ENCODE assay signal across 18 cellular contexts in the genomic region with DNA sequence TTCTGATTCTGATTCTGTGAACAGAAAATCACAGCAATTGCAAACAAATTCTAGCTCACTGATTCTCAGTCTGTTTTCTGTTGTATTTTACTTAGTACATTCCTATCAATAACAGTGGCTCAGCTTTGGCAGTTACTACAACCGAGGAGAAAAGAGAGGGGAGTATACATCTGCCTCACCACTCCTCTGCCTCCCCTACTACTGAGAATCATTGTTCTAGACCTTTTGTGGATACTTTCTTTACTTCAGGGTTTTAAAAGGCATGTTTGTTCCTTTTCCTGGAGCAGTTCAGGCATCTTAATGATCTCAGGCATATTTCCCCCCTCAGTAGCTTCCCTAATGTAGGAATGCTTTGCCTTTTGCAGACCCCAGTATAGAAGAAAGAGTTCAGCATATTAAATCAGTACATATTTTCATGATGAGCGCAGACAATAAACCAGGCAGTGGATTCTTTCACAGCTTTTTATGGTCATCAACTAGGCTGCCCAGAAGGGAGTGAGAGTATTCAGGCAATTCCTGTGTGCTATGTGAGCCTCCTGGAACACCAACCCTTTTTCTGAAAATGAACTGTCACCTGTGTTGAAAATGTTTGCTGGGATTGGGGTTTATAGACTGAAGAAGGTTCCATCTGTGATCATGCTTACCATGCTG. TPM values are rescaled to one million over a fixed set of nuclear protein-coding genes. Genes with fewer than 3 reads are reported as not detected.
DNase-seq lines count a peak whose midpoint lies in the region; ATAC-seq and TF ChIP-seq lines count a peak whose summit lies in the region.
"Had no signal": no experiment of that assay in that cellular context is flagged by ENCODE, and none has a peak within 500 bp of the region (broad histone marks: within the 10 kb centered on the region; RNA-seq: fewer than 3 reads in every experiment).

No MANE protein-coding gene starts in this region.

- H3K9me2 ChIP-seq in PC-9 (ENCODE audit: insufficient read depth): no peaks in the 10 kb centered on the region

- H3K27me3 ChIP-seq in Panc1 (ENCODE audit: control insufficient read depth, insufficient read depth, low read length) (no peaks in the 10 kb centered on the region), uterus (no peaks in the 10 kb centered on the region), PC-9 (ENCODE audit: insufficient read depth, low read depth) (no peaks in the 10 kb centered on the region), tibial nerve (no peaks in the 10 kb centered on the region)
- H3K27me3 ChIP-seq: vagina had no signal

- H3F3A ChIP-seq in PC-9 (ENCODE audit: insufficient read depth, low read depth): no peaks in the 10 kb centered on the region

- in situ Hi-C loops in Panc1 (cut with HindIII; ENCODE audit: low pct_unique_long_range_greater_than_20kb, low sequenced_read_pairs): no loop called here
- in situ Hi-C loops in GM13977 (cut with MboI; ENCODE audit: low pct_unique_long_range_greater_than_20kb, low sequenced_read_pairs, unreplicated experiment): no loop called here

- no peak overlapping the region for H3K4me2 ChIP-seq in PC-9
- H3K4me2 ChIP-seq: KMS-11 had no signal

- no peak for TF ChIP-seq EP300 in tibial nerve (IDR thresholded peaks at IDR 0.05)

- H3K27ac ChIP-seq in Panc1 (ENCODE audit: low read length) (no peak overlapping the region), epithelial cell of prostate (peak overlapping the region; percentile 8), uterus (peak overlapping the region; percentile 81 to 90), PC-9 (no peak overlapping the region), tibial nerve (peak overlapping the region in 2 of 4 donors; percentile 55 to 72)
- H3K27ac ChIP-seq: GM23248, KMS-11 had no signal

- H3K36me3 ChIP-seq in Panc1 (ENCODE audit: control insufficient read depth, insufficient read depth, low read length): no peaks in the 10 kb centered on the region; the same call in 1 of the 2 replicates
- H3K36me3 ChIP-seq in uterus: no peaks in the 10 kb centered on the region
- H3K36me3 ChIP-seq in PC-9 (ENCODE audit: low read depth): peaks cover 15% of the 10 kb centered on the region; the same call in 1 of the 2 replicates
- H3K36me3 ChIP-seq in tibial nerve: peaks cover 0 to 39% (median 0%) of the 10 kb centered on the region in 3 donors

- no peaks in the 10 kb centered on the region for H3K27me3 Mint-ChIP-seq in nephron progenitor cell (ENCODE audit: low read depth, poor library complexity)
- H3K27me3 Mint-ChIP-seq: activated naive CD8-positive, alpha-beta T cell treated with anti-CD3 and anti-CD28 coated beads, Interleukin-2, amount 10 ng/mL, durations not matched to agents 7 days and 5 days had no signal

- TF ChIP-seq POLR2A in uterus (IDR thresholded peaks at IDR 0.05): no peak
- no peak for TF ChIP-seq POLR2A in tibial nerve (IDR thresholded peaks at IDR 0.05)

- 0 out of 2 replicates have a peak, but pooled peaks have one; percentile 49 for ATAC-seq in Panc1

- CTCF ChIA-PET in Panc1 (lab: Charles Lee): interaction anchor here (0.9 to 1.1 kb wide), 2 partner anchors 12 kb away, joined by 3 to 4 read pairs; no protein-coding TSS in a partner anchor
- CTCF ChIA-PET in PC-9 (lab: Charles Lee): no interaction called here

- no peaks in the 10 kb centered on the region for H3K79me2 ChIP-seq in PC-9 (ENCODE audit: low read depth)

- no peak for TF ChIP-seq CTCF in Panc1 (IDR thresholded peaks at IDR 0.05)
- TF ChIP-seq CTCF in nephron progenitor cell (IDR thresholded peaks at IDR 0.05): no peak
- TF ChIP-seq CTCF in uterus (IDR thresholded peaks at IDR 0.05): no peak
- TF ChIP-seq CTCF in PC-9 (conservative IDR thresholded peaks at IDR 0.05): no peak
- no peak for TF ChIP-seq CTCF in GM13977 (IDR thresholded peaks at IDR 0.05; ENCODE audit: extremely low read depth, insufficient read depth, missing control alignments)
- TF ChIP-seq CTCF in tibial nerve (IDR thresholded peaks at IDR 0.05): no peak

- WGBS in tibial nerve, 2 donors: 42 to 52% methylated on average over 2 of the region's 2 CpGs

- H3K4me1 Mint-ChIP-seq in nephron progenitor cell: no peaks in the 10 kb centered on the region

- H3K4me1 ChIP-seq in Panc1 (ENCODE audit: control insufficient read depth, insufficient read depth, low read length) (no peaks in the 10 kb centered on the region), uterus (peaks cover 6 to 9% of the 10 kb centered on the region in 2 donors), PC-9 (replicated peaks; ENCODE audit: insufficient read depth) (no peaks in the 10 kb centered on the region), tibial nerve (peaks cover 0 to 29% (median 4%) of the 10 kb centered on the region in 4 donors)

- H2AFZ ChIP-seq in PC-9: no peak overlapping the region
- H2AFZ ChIP-seq: GM23248 had no signal

- no peak overlapping the region for H3K4me3 Mint-ChIP-seq in nephron progenitor cell
- H3K4me3 Mint-ChIP-seq: activated naive CD8-positive, alpha-beta T cell treated with anti-CD3 and anti-CD28 coated beads, Interleukin-2, amount 10 ng/mL, durations not matched to agents 7 days and 5 days had no signal

- H3K9me3 Mint-ChIP-seq in nephron progenitor cell: no peaks in the 10 kb centered on the region
- H3K9me3 Mint-ChIP-seq: activated naive CD8-positive, alpha-beta T cell treated with anti-CD3 and anti-CD28 coated beads, Interleukin-2, amount 10 ng/mL, durations not matched to agents 7 days and 5 days had no signal

- BruUV-seq in Panc1 (replicated peaks; lab: Mats Ljungman, UMichigan): no TSS peak
- no TSS peak for BruUV-seq in PC-9 (replicated peaks; lab: Mats Ljungman, UMichigan)

- DNase-seq in Panc1 (ENCODE audit: low read depth, low spot score) (no peak), epithelial cell of prostate (ENCODE audit: low read depth, low spot score) (no peak), nephron progenitor cell (no peak), uterus (peak in 1 of 2 donors; percentile 41), PC-9 (no peak), GM13977 (ENCODE audit: low spot score) (no peak), tibial nerve (ENCODE audit: low spot score in 2 of 2) (no peak)
- DNase-seq: activated naive CD8-positive, alpha-beta T cell treated with anti-CD3 and anti-CD28 coated beads, Interleukin-2, amount 10 ng/mL, durations not matched to agents 7 days and 5 days; NCI-H1436 treated with DMSO at 0.1 percent for 48 hours; NCI-H510A treated with DMSO at 0.1 percent for 48 hours; retina; stimulated activated CD4-positive, alpha-beta T cell treated with anti-CD3 and anti-CD28 coated beads, Interleukin-2, amount 100 ng/mL, for 48 hours; T-helper 1 cell had no signal

- peak overlapping the region; percentile 26 for H3K27ac Mint-ChIP-seq in nephron progenitor cell
- H3K27ac Mint-ChIP-seq: activated naive CD8-positive, alpha-beta T cell treated with anti-CD3 and anti-CD28 coated beads, Interleukin-2, amount 10 ng/mL, durations not matched to agents 7 days and 5 days had no signal

- H3K9me3 ChIP-seq in Panc1 (ENCODE audit: control insufficient read depth, insufficient read depth, low read depth, low read length): no peaks in the 10 kb centered on the region
- H3K9me3 ChIP-seq in uterus: no peaks in the 10 kb centered on the region
- H3K9me3 ChIP-seq in PC-9 (ENCODE audit: insufficient read depth, low read depth): no peaks in the 10 kb centered on the region
- no peaks in the 10 kb centered on the region for H3K9me3 ChIP-seq in tibial nerve
- H3K9me3 ChIP-seq: vagina had no signal

- intact Hi-C loops in Panc1 (cut with micrococcal nuclease; ENCODE audit: unreplicated experiment): no loop called here
- intact Hi-C loops in uterus (cut with DNase I; ENCODE audit: low total_unique reads): no loop called here
- intact Hi-C loops in PC-9 (cut with micrococcal nuclease; ENCODE audit: unreplicated experiment): no loop called here

- H4K20me1 ChIP-seq in PC-9 (ENCODE audit: insufficient read depth): peaks cover 15% of the 10 kb centered on the region; the same call in 1 of the 2 replicates

- H3K4me3 ChIP-seq in Panc1 (ENCODE audit: low read depth in 2 of 2, low read length in 2 of 2) (no peak overlapping the region), uterus (no peak overlapping the region), PC-9 (no peak overlapping the region), tibial nerve (no peak overlapping the region)
- H3K4me3 ChIP-seq: GM23248, vagina had no signal

- H3K36me3 Mint-ChIP-seq in nephron progenitor cell (ENCODE audit: low read depth): peaks cover 22% of the 10 kb centered on the region

- POLR2A ChIA-PET in Panc1 (lab: Charles Lee): no interaction called here
- POLR2A ChIA-PET in PC-9 (lab: Charles Lee; ENCODE audit: unreplicated experiment): interaction anchor here (0.6 kb wide), 2 partner anchors 212 to 285 kb away, joined by 6 to 8 read pairs; no protein-coding TSS in a partner anchor

RNA-seq across cellular contexts. Expression of gene STAMBP, which starts 10.3 kb away (rescaled TPM):
- total RNA-seq in Panc1 (2021; ENCODE audit: unreplicated experiment): 49.0 TPM
- polyA plus RNA-seq in Panc1 (2012; ENCODE audit: insufficient read length): 33.5 TPM
- 100 to 1,000 TPM in 1 of 4 donors, 10 to 100 TPM in 3; 31.8 to 115 (median 43.7) TPM for total RNA-seq in uterus
- 42.9 and 52.2 TPM in 2 replicates for total RNA-seq in PC-9 (2021)
- total RNA-seq in tibial nerve: 10 to 100 TPM; 20.7 to 47.2 (median 24.8) TPM

RNA-seq across cellular contexts. Expression of gene ACTG2, which starts 53.8 kb away (rescaled TPM):
- total RNA-seq in Panc1 (2021; ENCODE audit: unreplicated experiment) (0.23 TPM), uterus (1,000 to 10,000 TPM in 1 of 4 donors, 100 to 1,000 TPM in 3; 171 to 1,273 (median 578) TPM), PC-9 (2021) (not detected in 2 replicates), tibial nerve (10 to 100 TPM in 3 of 4 donors, 1 to 10 TPM in 1; 6.3 to 20.1 (median 16.8) TPM)
- polyA plus RNA-seq in Panc1 (2012; ENCODE audit: insufficient read length): 0.44 TPM
- total RNA-seq: GM23248 had no signal
- polyA plus RNA-seq: GM23248 had no signal

RNA-seq across cellular contexts. Expression of gene C2orf78, which starts 55.0 kb away (rescaled TPM):
- not detected for total RNA-seq in Panc1 (2021; ENCODE audit: unreplicated experiment)
- not detected for polyA plus RNA-seq in Panc1 (2012; ENCODE audit: insufficient read length)
- not detected for total RNA-seq in uterus
- not detected in 2 replicates for total RNA-seq in PC-9 (2021)
- not detected for total RNA-seq in tibial nerve
- total RNA-seq: activated naive CD8-positive, alpha-beta T cell treated with anti-CD3 and anti-CD28 coated beads, Interleukin-2, amount 10 ng/mL, durations not matched to agents 7 days and 5 days; fibroblast of lung; GM23248; mesenteric fat pad; vagina had no signal
- polyA plus RNA-seq: fibroblast of lung, GM23248 had no signal

RNA-seq across cellular contexts. Expression of gene DUSP11, which starts 59.1 kb away (rescaled TPM):
- total RNA-seq in Panc1 (2021; ENCODE audit: unreplicated experiment) (16.9 TPM), uterus (10 to 100 TPM; 15.1 to 88.5 (median 44.6) TPM), PC-9 (2021) (18.8 and 24.1 TPM in 2 replicates), tibial nerve (10 to 100 TPM; 19.8 to 34.1 (median 25.3) TPM)
- polyA plus RNA-seq in Panc1 (2012; ENCODE audit: insufficient read length): 9.2 TPM

Comparison
In these comparisons a context has a peak if more than half of its experiments do, and no peak if none do; other contexts are left out.
1. H3K27ac ChIP-seq: peak in epithelial cell of prostate (single experiment) and uterus (2 of 2); none in Panc1 (single experiment) and PC-9 (single experiment).
2. RNA of gene ACTG2, which starts 53.8 kb away (total RNA-seq): 171 to 1,273 TPM in uterus; 6.3 to 20.1 TPM in tibial nerve, 0.23 TPM in Panc1 (single experiment) and not detected in PC-9; every median in the first group is over 4 times any median in the second.